In genomic region chr17:19328441-19329061, GRCh38 we compare ENCODE assay signal across 19 cellular contexts. TPM values are rescaled to one million over a fixed set of nuclear protein-coding genes. Genes with fewer than 3 reads are reported as not detected.
A peak's percentile ranks its signal among the peaks of the same experiment; 100 is the strongest.
DNase-seq lines count a peak whose midpoint lies in the region; ATAC-seq, FAIRE-seq and TF ChIP-seq lines count a peak whose summit lies in the region.
"Had no signal": no experiment of that assay in that cellular context is flagged by ENCODE, and none has a peak within 500 bp of the region (broad histone marks: within the 10 kb centered on the region; RNA-seq: fewer than 3 reads in every experiment).

No MANE protein-coding gene starts in this region.

- TF ChIP-seq CTCF in RWPE1 (conservative IDR thresholded peaks at IDR 0.05; ENCODE audit: low read depth) = no peak

- no peak for ATAC-seq in sciatic nerve
- ATAC-seq: PC-3 had no signal

- intact Hi-C loops in sciatic nerve (cut with DNase I) = no loop called here

- peak overlapping the region; percentile 36 for H3K27ac ChIP-seq in RWPE1

- peak; percentile 49 for DNase-seq in activated effector memory CD4-positive, alpha-beta T cell treated with anti-CD3 and anti-CD28 coated beads, Interleukin-2, amount 50 U/mL, for 16 hours
- DNase-seq in activated effector memory CD4-positive, alpha-beta T cell treated with Interleukin-2 at 50 U/mL for 16 hours = no peak
- DNase-seq in RWPE1 (ENCODE audit: low spot score) = no peak
- DNase-seq in islet precursor cell = peak; percentile 50
- DNase-seq in sciatic nerve (ENCODE audit: low spot score) = peak; percentile 53
- DNase-seq in stimulated activated CD4-positive, alpha-beta T cell treated with anti-CD3 and anti-CD28 coated beads, Interleukin-2, amount 100 ng/mL, for 48 hours = no peak
- no peak for DNase-seq in NCI-H1092 (lab: John Stamatoyannopoulos, UW)
- no peak for DNase-seq in GM12892 (ENCODE audit: insufficient read length)
- DNase-seq: CD4-positive, alpha-beta memory T cell; DMS79; H9; NCI-H1436 treated with DMSO at 0.1 percent for 48 hours; NCI-H2081 treated with DMSO at 0.1 percent for 48 hours; NCI-H510A treated with DMSO at 0.1 percent for 48 hours; NCI-H82; PC-3 had no signal

- FAIRE-seq in GM12892 (lab: Jason Lieb, UNC) = no peak
- FAIRE-seq: D721Med had no signal

- no peak for TF ChIP-seq POLR2A in GM12892 (IDR thresholded peaks at IDR 0.05; ENCODE audit: low read depth, low read length)

- CTCF ChIA-PET in RWPE1 (lab: Yijun Ruan, JAX) = interaction anchor here (1.5 kb wide), 1 partner anchor 34 kb away, joined by 4 read pairs; the partner anchor contains the start of gene B9D1

- POLR2A ChIA-PET in RWPE1 (lab: Yijun Ruan, JAX; ENCODE audit: low non-redundant PET) = no interaction called here

RNA-seq across cellular contexts. Expression of gene B9D1, which starts 34.0 kb away (rescaled TPM):
- 19.8 TPM for total RNA-seq in sciatic nerve
- 10.8 TPM for polyA plus RNA-seq in GM12892 (2012; ENCODE audit: missing spikeins)

RNA-seq across cellular contexts. Expression of gene MAPK7, which starts 49.7 kb away (rescaled TPM):
- total RNA-seq in sciatic nerve = 28.2 TPM
- 4.2 TPM for polyA plus RNA-seq in GM12892 (2012; ENCODE audit: missing spikeins)

RNA-seq across cellular contexts. Expression of gene MFAP4, which starts 58.4 kb away (rescaled TPM):
- 115 TPM for total RNA-seq in sciatic nerve
- not detected for polyA plus RNA-seq in GM12892 (2012; ENCODE audit: missing spikeins)
- total RNA-seq: A172; CD4-positive, alpha-beta memory T cell; HT1080; PC-3 had no signal
- polyA plus RNA-seq: CD4-positive, alpha-beta memory T cell had no signal

Comparison
In these comparisons a context has a peak if more than half of its experiments do, and no peak if none do; other contexts are left out.
1. DNase-seq: peak in activated effector memory CD4-positive, alpha-beta T cell treated with anti-CD3 and anti-CD28 coated beads, Interleukin-2, amount 50 U/mL, for 16 hours (single experiment), islet precursor cell (single experiment) and sciatic nerve (single experiment); none in activated effector memory CD4-positive, alpha-beta T cell treated with Interleukin-2 at 50 U/mL for 16 hours (single experiment), RWPE1 (single experiment), stimulated activated CD4-positive, alpha-beta T cell treated with anti-CD3 and anti-CD28 coated beads, Interleukin-2, amount 100 ng/mL, for 48 hours (0 of 2), NCI-H1092 (single experiment) and GM12892 (single experiment).